Comparison of ENCODE assay signal across 8 cellular contexts in the genomic region with DNA sequence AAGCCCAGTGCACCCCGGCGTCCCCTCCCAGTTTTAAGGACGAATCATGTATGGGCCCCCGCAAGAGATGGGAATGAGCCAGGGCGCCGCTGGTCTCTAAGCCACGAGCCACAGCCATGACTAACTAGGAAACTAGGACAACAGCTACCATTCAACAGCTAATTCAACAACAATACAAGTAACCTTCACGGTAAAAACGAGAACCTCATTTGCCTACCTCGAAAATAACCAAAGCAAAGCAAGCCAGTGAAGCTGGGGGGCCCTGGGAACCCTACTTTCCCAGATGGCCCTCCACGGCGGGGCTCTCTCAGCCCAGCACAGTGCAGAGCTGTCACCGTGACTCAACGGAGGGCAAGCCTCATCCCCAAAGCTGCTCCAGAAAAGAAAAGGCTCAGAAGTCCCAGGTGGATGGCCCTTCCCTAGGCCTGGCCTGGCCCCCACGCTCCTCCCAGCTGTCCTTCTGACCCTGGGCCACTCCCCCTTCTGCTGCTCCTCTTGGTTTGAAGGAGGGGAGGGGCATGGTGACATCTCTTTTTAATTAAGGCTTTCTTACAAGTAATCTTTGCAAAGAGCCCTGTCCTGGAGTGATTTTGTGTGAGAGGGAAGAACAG.
DNase-seq lines count a peak whose midpoint lies in the region; ATAC-seq and TF ChIP-seq lines count a peak whose summit lies in the region.

No MANE protein-coding gene starts in this region.

- intact Hi-C loops in dorsolateral prefrontal cortex (cut with DNase I) = no loop called here

- H3K4me1 ChIP-seq in RWPE2 (ENCODE audit: insufficient read depth, poor library complexity, severe bottlenecking) = peaks cover 24% of the 10 kb centered on the region

- H3K9me3 ChIP-seq in RWPE2 (ENCODE audit: severe bottlenecking) = no peaks in the 10 kb centered on the region

- no peaks in the 10 kb centered on the region for H3K36me3 ChIP-seq in RWPE2 (ENCODE audit: low read depth)

- ATAC-seq in RWPE2 (ENCODE audit: low read depth) = peak; percentile 15
- ATAC-seq in GM21381 (IDR thresholded peaks at IDR 0.05; ENCODE audit: unreplicated experiment) = no peak
- ATAC-seq in HG02870 (IDR thresholded peaks at IDR 0.05; ENCODE audit: unreplicated experiment) = no peak
- ATAC-seq in GM19023 (IDR thresholded peaks at IDR 0.05; ENCODE audit: unreplicated experiment) = no peak

- H3K27ac ChIP-seq in RWPE2 (ENCODE audit: poor library complexity, severe bottlenecking) = peak overlapping the region; percentile 65
- peak overlapping the region in 53 of 59 donors; percentile 12 to 86 (median 70) for H3K27ac ChIP-seq in dorsolateral prefrontal cortex

- H3K4me3 ChIP-seq in RWPE2 (ENCODE audit: severe bottlenecking) = no peak overlapping the region
- H3K4me3 ChIP-seq in dorsolateral prefrontal cortex = peak overlapping the region in 41 of 59 donors; percentile 4 to 56 (median 36)

- peak; percentile 44 for DNase-seq in GF-D8 (lab: John Stamatoyannopoulos, UW)
- DNase-seq in RWPE2 (ENCODE audit: low spot score) = no peak
- peak in 4 of 10 donors; percentile 10 to 27 (median 16) for DNase-seq in dorsolateral prefrontal cortex
- DNase-seq in myocyte (ENCODE audit: low read depth) = peak; percentile 72
- no peak for DNase-seq in NCI-H2171 treated with DMSO at 0.1 percent for 48 hours (lab: John Stamatoyannopoulos, UW)

- no peaks in the 10 kb centered on the region for H3K27me3 ChIP-seq in RWPE2 (ENCODE audit: insufficient read depth, poor library complexity, severe bottlenecking)
- no peaks in the 10 kb centered on the region for H3K27me3 ChIP-seq in dorsolateral prefrontal cortex

- TF ChIP-seq CTCF in RWPE2 (IDR thresholded peaks at IDR 0.05; ENCODE audit: poor library complexity, severe bottlenecking) (no peak), dorsolateral prefrontal cortex (IDR thresholded peaks at IDR 0.05 in 54 of 56, conservative IDR thresholded peaks at IDR 0.05 in 2 of 56; ENCODE audit: low read depth in 1 of 56, partially characterized antibody in 56 of 56) (no peak)

Comparison
In these comparisons a context has a peak if more than half of its experiments do, and no peak if none do; other contexts are left out.
1. DNase-seq: peak in GF-D8 (single experiment) and myocyte (single experiment); none in RWPE2 (single experiment) and NCI-H2171 treated with DMSO at 0.1 percent for 48 hours (single experiment).